1 cellular context compared by ENCODE assay signal in genomic region chr1:45490623-45491463, GRCh38.
TF ChIP-seq lines count a peak whose summit lies in the region.

Gene TESK2, minus strand, starts transcription at chr1:45491163. Its CDS starts 33,378 bp downstream, at chr1:45457785.

TF ChIP-seq in HepG2, 621 proteins besides CTCF, POLR2A, EP300 and RAD21 (continued from another document and continues in another):
- TF ChIP-seq ZBTB40 (IDR thresholded peaks at IDR 0.05) (no peak), ZBTB40 (CRISPR knock-in tag; IDR thresholded peaks at IDR 0.05) (peak; percentile 77), CENPT (CRISPR knock-in tag; IDR thresholded peaks at IDR 0.05; ENCODE audit: low read depth) (no peak), ZFP91 (CRISPR knock-in tag; IDR thresholded peaks at IDR 0.05; ENCODE audit: borderline replicate concordance) (peak; percentile 65; the same call in 1 of the 2 replicates), ARNT (IDR thresholded peaks at IDR 0.05) (no peak), ZNF720 (CRISPR knock-in tag; IDR thresholded peaks at IDR 0.05) (no peak), HNF4A (CRISPR knock-in tag; IDR thresholded peaks at IDR 0.05) (no peak), ZBTB14 (CRISPR knock-in tag; IDR thresholded peaks at IDR 0.05) (no peak), NAIF1 (CRISPR knock-in tag; IDR thresholded peaks at IDR 0.05; ENCODE audit: borderline replicate concordance) (no peak), NFRKB (IDR thresholded peaks at IDR 0.05) (no peak), HCFC1 (IDR thresholded peaks at IDR 0.05; ENCODE audit: low read depth, low read length) (no peak), CEBPG (CRISPR knock-in tag; IDR thresholded peaks at IDR 0.05) (peak; percentile 76), SP5 (CRISPR knock-in tag; IDR thresholded peaks at IDR 0.05; ENCODE audit: borderline replicate concordance, low read depth) (no peak), NFKBIZ (CRISPR knock-in tag; IDR thresholded peaks at IDR 0.05) (peak; percentile 80; the same call in 1 of the 2 replicates), DMTF1 (CRISPR knock-in tag; IDR thresholded peaks at IDR 0.05) (peak; percentile 56; the same call in 1 of the 2 replicates), ZNF549 (CRISPR knock-in tag; IDR thresholded peaks at IDR 0.05) (no peak), CREM (IDR thresholded peaks at IDR 0.05) (peak; percentile 84), CREM (CRISPR knock-in tag; IDR thresholded peaks at IDR 0.05) (no peak), ZNF747 (CRISPR knock-in tag; IDR thresholded peaks at IDR 0.05; ENCODE audit: borderline replicate concordance) (no peak), GABPA (IDR thresholded peaks at IDR 0.05; ENCODE audit: low read depth, low read length) (no peak), GABPA (CRISPR knock-in tag; IDR thresholded peaks at IDR 0.05; ENCODE audit: low read depth) (peak; percentile 73), PATZ1 (CRISPR knock-in tag; IDR thresholded peaks at IDR 0.05) (peak; percentile 74), ZMAT3 (CRISPR knock-in tag; conservative IDR thresholded peaks at IDR 0.05) (0 out of 2 replicates have a peak, but pooled peaks have one; percentile 70), SNAI1 (CRISPR knock-in tag; IDR thresholded peaks at IDR 0.05; ENCODE audit: borderline replicate concordance) (no peak), TFDP1 (CRISPR knock-in tag; IDR thresholded peaks at IDR 0.05; ENCODE audit: borderline replicate concordance) (no peak; the same call in 1 of the 2 replicates), SNAPC2 (CRISPR knock-in tag; IDR thresholded peaks at IDR 0.05) (0 out of 2 replicates have a peak, but pooled peaks have one; percentile 41), ZFP41 (CRISPR knock-in tag; IDR thresholded peaks at IDR 0.05; ENCODE audit: borderline replicate concordance) (no peak), ZNF605 (CRISPR knock-in tag; IDR thresholded peaks at IDR 0.05) (0 out of 2 replicates have a peak, but pooled peaks have one; percentile 34), BORCS8-MEF2B (CRISPR knock-in tag; IDR thresholded peaks at IDR 0.05) (peak; percentile 85), TEAD2 (CRISPR knock-in tag; IDR thresholded peaks at IDR 0.05) (no peak), MAFF (IDR thresholded peaks at IDR 0.05; ENCODE audit: low read depth, low read length) (no peak), MEIS2 (CRISPR knock-in tag; IDR thresholded peaks at IDR 0.05) (peak; percentile 44; the same call in 1 of the 2 replicates), ZNF232 (CRISPR knock-in tag; IDR thresholded peaks at IDR 0.05; ENCODE audit: borderline replicate concordance) (no peak; the same call in 1 of the 2 replicates), DRAP1 (CRISPR knock-in tag; IDR thresholded peaks at IDR 0.05) (peak; percentile 49; the same call in 1 of the 2 replicates), PBX2 (CRISPR knock-in tag; IDR thresholded peaks at IDR 0.05) (peak; percentile 92), THAP7 (CRISPR knock-in tag; IDR thresholded peaks at IDR 0.05) (0 out of 2 replicates have a peak, but pooled peaks have one; percentile 57), ZNF800 (CRISPR knock-in tag; IDR thresholded peaks at IDR 0.05) (peak; percentile 47; the same call in 1 of the 2 replicates), EZH2 (conservative IDR thresholded peaks at IDR 0.05; ENCODE audit: low read depth, low read length) (no peak), ZNF598 (CRISPR knock-in tag; IDR thresholded peaks at IDR 0.05; ENCODE audit: borderline replicate concordance) (no peak)
